In genomic region chr19:5967571-5967970, GRCh38 we compare ENCODE assay signal across 8 cellular contexts. TPM values are rescaled to one million over a fixed set of nuclear protein-coding genes. Genes with fewer than 3 reads are reported as not detected.
DNase-seq lines count a peak whose midpoint lies in the region; ATAC-seq, FAIRE-seq and TF ChIP-seq lines count a peak whose summit lies in the region.

No MANE protein-coding gene starts in this region.

- no peak overlapping the region for H2AFZ ChIP-seq in SK-N-SH (ENCODE audit: low read depth)
- H2AFZ ChIP-seq in keratinocyte (ENCODE audit: control insufficient read depth, low read length), result no peak overlapping the region

- CTCF ChIA-PET in SK-N-SH (lab: Yijun Ruan, JAX) (interaction anchor here (0.7 to 5.2 kb wide), 35 partner anchors 8 to 254 kb away, joined by 3 to 67 read pairs (median 6); partner anchors contain the start of gene RANBP3), WTC11 (lab: Charles Lee) (interaction anchor here (0.8 to 3.3 kb wide), 36 partner anchors 10 to 251 kb away, joined by 3 to 95 read pairs (median 7); partner anchors contain the start of genes NDUFA11, NRTN, RANBP3 and VMAC)

- H3K9ac ChIP-seq in SK-N-SH, result peak overlapping the region; percentile 13; the same call in 1 of the 2 replicates
- H3K9ac ChIP-seq in keratinocyte (ENCODE audit: control insufficient read depth, extremely low read depth, insufficient read depth, low read length), result peak overlapping the region; percentile 66

- H3K4me1 Mint-ChIP-seq in WTC11, result peaks cover 55% of the 10 kb centered on the region
- H3K4me1 Mint-ChIP-seq in stimulated activated memory B cell treated with anti-CD40 and anti-IgM and Interleukin-4, amounts not matched to agents 10 μg/mL and 1 μg/mL and 100 μg/mL, for 72 hours, result peaks cover 81% of the 10 kb centered on the region

- no peak for TF ChIP-seq EP300 in SK-N-SH (IDR thresholded peaks at IDR 0.05; ENCODE audit: borderline replicate concordance in 1 of 2, low read depth in 1 of 2, low read length in 1 of 2)

- TF ChIP-seq RAD21 in SK-N-SH (IDR thresholded peaks at IDR 0.05; ENCODE audit: low read length), result no peak

- H3K36me3 ChIP-seq in SK-N-SH (replicated peaks in 1 of 2; ENCODE audit: control insufficient read depth in 1 of 2, insufficient read depth in 2 of 2, low read length in 1 of 2) (peaks cover 0 to 26% of the 10 kb centered on the region in 2 experiments), keratinocyte (ENCODE audit: control insufficient read depth in 2 of 2, extremely low read depth in 1 of 2, insufficient read depth in 2 of 2, low read length in 2 of 2) (peaks cover 2 to 22% of the 10 kb centered on the region in 2 experiments)

- peaks cover 5% of the 10 kb centered on the region for H3F3A ChIP-seq in SK-N-SH (replicated peaks; ENCODE audit: insufficient read depth)

- TF ChIP-seq CTCF in SK-N-SH (IDR thresholded peaks at IDR 0.05), result no peak
- no peak for TF ChIP-seq CTCF in WTC11 (IDR thresholded peaks at IDR 0.05)
- no peak for TF ChIP-seq CTCF in keratinocyte (optimal IDR thresholded peaks at IDR 0.05 in 1 of 3, IDR thresholded peaks at IDR 0.05 in 1 of 3, conservative IDR thresholded peaks at IDR 0.05 in 1 of 3; ENCODE audit: extremely low read depth in 1 of 3, insufficient read depth in 2 of 3, low read length in 3 of 3)

- H3K27me3 ChIP-seq in SK-N-SH (ENCODE audit: insufficient read depth) (no peaks in the 10 kb centered on the region), keratinocyte (ENCODE audit: control insufficient read depth, extremely low read depth, insufficient read depth, low read length) (no peaks in the 10 kb centered on the region)

- WGBS in SK-N-SH (ENCODE audit: low lambda C conversion rate), result 59% methylated on average over 7 of the region's 7 CpGs

- H3K4me2 ChIP-seq in SK-N-SH (peak overlapping the region; percentile 14; the same call in 1 of the 2 replicates), keratinocyte (ENCODE audit: control insufficient read depth, extremely low read depth, insufficient read depth, low read depth, low read length) (peak overlapping the region; percentile 75)

- H3K27ac ChIP-seq in SK-N-SH (ENCODE audit: low read depth in 2 of 2, low read length in 1 of 2), result no peak overlapping the region
- H3K27ac ChIP-seq in keratinocyte (ENCODE audit: control insufficient read depth, insufficient read depth, low read length), result peak overlapping the region; percentile 68

- peaks cover 8% of the 10 kb centered on the region for H3K9me1 ChIP-seq in keratinocyte (ENCODE audit: control insufficient read depth, extremely low read depth, insufficient read depth, low read length)

- peaks cover 0 to 26% of the 10 kb centered on the region in 2 experiments; a peak in 1 of 4 replicates for H3K4me1 ChIP-seq in SK-N-SH (ENCODE audit: control insufficient read depth in 1 of 2, insufficient read depth in 2 of 2, low read depth in 1 of 2, low read length in 1 of 2)
- peaks cover 36% of the 10 kb centered on the region for H3K4me1 ChIP-seq in keratinocyte (ENCODE audit: control insufficient read depth, extremely low read depth, insufficient read depth, low read length)

- H4K20me1 ChIP-seq in SK-N-SH (ENCODE audit: insufficient read depth) (peaks cover 94% of the 10 kb centered on the region), keratinocyte (ENCODE audit: control insufficient read depth, extremely low read depth, insufficient read depth, low read length) (peaks cover 54% of the 10 kb centered on the region)

- no peak overlapping the region for H3K4me3 Mint-ChIP-seq in WTC11
- H3K4me3 Mint-ChIP-seq in stimulated activated memory B cell treated with anti-CD40 and anti-IgM and Interleukin-4, amounts not matched to agents 10 μg/mL and 1 μg/mL and 100 μg/mL, for 72 hours, result no peak overlapping the region

- H3K9me2 ChIP-seq in SK-N-SH, result no peaks in the 10 kb centered on the region

- POLR2A ChIA-PET in SK-N-SH (lab: Yijun Ruan, JAX), result interaction anchor here (0.8 to 1.2 kb wide), 2 partner anchors 30 to 34 kb away, joined by 3 to 4 read pairs; no protein-coding TSS in a partner anchor
- POLR2A ChIA-PET in WTC11 (lab: Charles Lee), result interaction anchor here (1.1 to 1.4 kb wide), 2 partner anchors 13 to 55 kb away, joined by 4 read pairs; no protein-coding TSS in a partner anchor

- no peaks in the 10 kb centered on the region for H3K27me3 Mint-ChIP-seq in WTC11 (ENCODE audit: low read depth)
- H3K27me3 Mint-ChIP-seq in stimulated activated memory B cell treated with anti-CD40 and anti-IgM and Interleukin-4, amounts not matched to agents 10 μg/mL and 1 μg/mL and 100 μg/mL, for 72 hours, result no peaks in the 10 kb centered on the region

- dilution Hi-C loops in keratinocyte (cut with MboI; ENCODE audit: extremely low pct_ligation_motif_present, low sequenced_read_pairs), result no loop called here

- peak overlapping the region; percentile 82; the same call in 1 of the 2 replicates for H3K27ac Mint-ChIP-seq in WTC11
- H3K27ac Mint-ChIP-seq in stimulated activated memory B cell treated with anti-CD40 and anti-IgM and Interleukin-4, amounts not matched to agents 10 μg/mL and 1 μg/mL and 100 μg/mL, for 72 hours, result peak overlapping the region; percentile 78

- no peak for ATAC-seq in SK-N-SH treated with all-trans-retinoic acid at 6 μM for 48 hours
- no peak for ATAC-seq in WTC11
- ATAC-seq in stimulated activated memory B cell treated with anti-CD40 and anti-IgM and Interleukin-4, amounts not matched to agents 10 μg/mL and 1 μg/mL and 100 μg/mL, for 72 hours, result no peak
- no peak for ATAC-seq in HG02588 (IDR thresholded peaks at IDR 0.05; ENCODE audit: unreplicated experiment)

- H3K9me3 ChIP-seq in SK-N-SH (no peaks in the 10 kb centered on the region), keratinocyte (ENCODE audit: control insufficient read depth, low read depth, low read length) (no peaks in the 10 kb centered on the region)

- DNase-seq in SK-N-SH (no peak), WTC11 (ENCODE audit: low spot score) (no peak), keratinocyte (ENCODE audit: low read depth, low spot score) (no peak), NOMO-1 treated with dmso at 0.1 percent for 144 hours (lab: John Stamatoyannopoulos, UW; ENCODE audit: unreplicated experiment) (no peak)
- no peak for DNase-seq in stimulated activated CD4-positive, alpha-beta T cell treated with anti-CD3 and anti-CD28 coated beads, Interleukin-4, amount 100 ng/mL, for 4 hours

- peaks cover 6% of the 10 kb centered on the region; the same call in 1 of the 2 replicates for H3K36me3 Mint-ChIP-seq in WTC11
- peaks cover 22% of the 10 kb centered on the region for H3K36me3 Mint-ChIP-seq in stimulated activated memory B cell treated with anti-CD40 and anti-IgM and Interleukin-4, amounts not matched to agents 10 μg/mL and 1 μg/mL and 100 μg/mL, for 72 hours

- FAIRE-seq in keratinocyte (lab: Jason Lieb, UNC), result no peak

- H3K9me3 Mint-ChIP-seq in WTC11, result no peaks in the 10 kb centered on the region
- no peaks in the 10 kb centered on the region for H3K9me3 Mint-ChIP-seq in stimulated activated memory B cell treated with anti-CD40 and anti-IgM and Interleukin-4, amounts not matched to agents 10 μg/mL and 1 μg/mL and 100 μg/mL, for 72 hours

- H3K79me2 ChIP-seq in SK-N-SH (ENCODE audit: insufficient read depth), result peaks cover 100% of the 10 kb centered on the region
- peaks cover 93% of the 10 kb centered on the region for H3K79me2 ChIP-seq in keratinocyte (ENCODE audit: control insufficient read depth, insufficient read depth, low read length)

- no peak overlapping the region for H3K4me3 ChIP-seq in SK-N-SH (ENCODE audit: low read depth in 2 of 2, low read length in 1 of 2)
- H3K4me3 ChIP-seq in keratinocyte (ENCODE audit: control insufficient read depth in 2 of 3, extremely low read depth in 1 of 3, insufficient read depth in 2 of 3, low read depth in 1 of 3, low read length in 3 of 3), result peak overlapping the region in 2 of 3 experiments; percentile 4 to 22

TF ChIP-seq in SK-N-SH, 30 proteins besides CTCF, POLR2A, EP300 and RAD21 (continues in another document):
- TF ChIP-seq ELF1 (IDR thresholded peaks at IDR 0.05) (no peak), GABPA (IDR thresholded peaks at IDR 0.05; ENCODE audit: low read depth) (no peak), RCOR1 (IDR thresholded peaks at IDR 0.05; ENCODE audit: low read length) (no peak)

TF ChIP-seq in SK-N-SH treated with all-trans-retinoic acid at 6 μM for 48 hours, 23 proteins besides CTCF, POLR2A, EP300 and RAD21 (continues in another document):
- TF ChIP-seq GLIS3 (CRISPR knock-in tag; IDR thresholded peaks at IDR 0.05), result no peak

TF ChIP-seq in WTC11, 78 proteins besides CTCF, POLR2A, EP300 and RAD21 (continues in another document):
- TF ChIP-seq ZNF396 (CRISPR knock-in tag; IDR thresholded peaks at IDR 0.05; ENCODE audit: borderline replicate concordance), result no peak

RNA-seq across cellular contexts. Expression of gene RANBP3, which starts 10.4 kb away (rescaled TPM):
- polyA plus RNA-seq in SK-N-SH (2012; rRNA removed) (71.8 and 84.0 TPM in 2 replicates), keratinocyte (36.4 to 61.4 TPM (median 44.6 TPM) in 3 replicates)
- 38.5 and 46.3 TPM in 2 replicates for polyA plus RNA-seq in SK-N-SH (2012; cell fraction: cytosol; rRNA removed)
- polyA plus RNA-seq in SK-N-SH (2012; cell fraction: nucleus; rRNA removed), result 102 and 210 TPM in 2 replicates
- 74.5 to 76.3 TPM (median 75.6 TPM) in 3 replicates for total RNA-seq in WTC11 (2021)
- polyA plus RNA-seq in keratinocyte (2011; ENCODE audit: low read depth), result 14.4 TPM
- polyA plus RNA-seq in keratinocyte (2011; cell fraction: cytosol; rRNA removed), result 28.9 and 55.0 TPM in 2 replicates
- 41.3 and 61.5 TPM in 2 replicates for polyA plus RNA-seq in keratinocyte (2011; cell fraction: nucleus; rRNA removed)
- polyA plus RNA-seq in keratinocyte (2012; ENCODE audit: low replicate concordance), result 28.9 and 55.7 TPM in 2 replicates
- polyA minus RNA-seq in keratinocyte, result 37.0 to 68.2 TPM (median 38.0 TPM) in 3 replicates
- 38.9 TPM for polyA minus RNA-seq in keratinocyte (2011; cell fraction: cytosol; rRNA and poly(A)+ RNA removed)
- 20.0 and 33.6 TPM in 2 replicates for polyA minus RNA-seq in keratinocyte (2011; cell fraction: nucleus; rRNA and poly(A)+ RNA removed)

RNA-seq across cellular contexts. Expression of gene CAPS, which starts 53.5 kb away (rescaled TPM):
- polyA plus RNA-seq in SK-N-SH (2012; rRNA removed) (13.4 and 17.3 TPM in 2 replicates), keratinocyte (1.6 to 3.6 TPM (median 2.7 TPM) in 3 replicates)
- polyA plus RNA-seq in SK-N-SH (2012; cell fraction: cytosol; rRNA removed), result 2.8 and 4.4 TPM in 2 replicates
- 93.5 and 127 TPM in 2 replicates for polyA plus RNA-seq in SK-N-SH (2012; cell fraction: nucleus; rRNA removed)
- total RNA-seq in WTC11 (2021), result 4.6 to 5.8 TPM (median 5.3 TPM) in 3 replicates
- polyA plus RNA-seq in keratinocyte (2011; ENCODE audit: low read depth), result 1.6 TPM
- polyA plus RNA-seq in keratinocyte (2011; cell fraction: cytosol; rRNA removed), result 0.45 and 1.0 TPM in 2 replicates
- 10.1 and 13.7 TPM in 2 replicates for polyA plus RNA-seq in keratinocyte (2011; cell fraction: nucleus; rRNA removed)
- 1.7 and 2.6 TPM in 2 replicates for polyA plus RNA-seq in keratinocyte (2012; ENCODE audit: low replicate concordance)
- polyA minus RNA-seq in keratinocyte, result 0.43 to 1.4 TPM (median 1.3 TPM) in 3 replicates
- polyA minus RNA-seq in keratinocyte (2011; cell fraction: cytosol; rRNA and poly(A)+ RNA removed), result 1.2 TPM
- polyA minus RNA-seq in keratinocyte (2011; cell fraction: nucleus; rRNA and poly(A)+ RNA removed), result 2.9 and 4.1 TPM in 2 replicates

Comparison
In these comparisons a context has a peak if more than half of its experiments do, and no peak if none do; other contexts are left out.
1. H3K4me3 ChIP-seq: peak in keratinocyte (2 of 3); none in SK-N-SH (0 of 2).